In genomic region chr2:207313947-207314346, GRCh38 we compare ENCODE assay signal across 26 cellular contexts.
DNase-seq lines count a peak whose midpoint lies in the region; ATAC-seq, FAIRE-seq and TF ChIP-seq lines count a peak whose summit lies in the region.
"Had no signal": no experiment of that assay in that cellular context is flagged by ENCODE, and none has a peak within 500 bp of the region (broad histone marks: within the 10 kb centered on the region; RNA-seq: fewer than 3 reads in every experiment).

No MANE protein-coding gene starts in this region.

- POLR2A ChIA-PET in activated CD4-positive, alpha-beta T cell treated with anti-CD3 and anti-CD28 coated beads for 36 hours (lab: Charles Lee): no interaction called here
- POLR2A ChIA-PET in A549 (lab: Yijun Ruan, JAX): no interaction called here
- POLR2A ChIA-PET in activated CD4-positive, alpha-beta memory T cell treated with anti-CD3 and anti-CD28 coated beads for 36 hours (lab: Charles Lee): no interaction called here

- H3K4me3 ChIP-seq in A549: no peak overlapping the region
- H3K4me3 ChIP-seq: BLaER1 treated with 17β-estradiol and CSF1 and Interleukin-3, amounts not matched to agents 10 nM and 100 nM; GM12878; GM23338 had no signal

- H3K4me1 ChIP-seq in A549: peaks cover 56% of the 10 kb centered on the region

- H3K4me1 Mint-ChIP-seq in activated CD4-positive, alpha-beta T cell treated with anti-CD3 and anti-CD28 coated beads for 36 hours: peaks cover 46% of the 10 kb centered on the region
- H3K4me1 Mint-ChIP-seq in glutamatergic neuron (ENCODE audit: low read depth, unreplicated experiment): peaks cover 65% of the 10 kb centered on the region
- H3K4me1 Mint-ChIP-seq in activated CD4-positive, alpha-beta memory T cell treated with anti-CD3 and anti-CD28 coated beads for 36 hours (ENCODE audit: low read depth): peaks cover 42% of the 10 kb centered on the region

- TF ChIP-seq EP300 in A549 (IDR thresholded peaks at IDR 0.05): no peak

- FAIRE-seq in A549 (lab: Jason Lieb, UNC): no peak
- FAIRE-seq: A204.1, D721Med, GM12878, GM19239 had no signal

- DNase-seq in activated CD4-positive, alpha-beta T cell treated with anti-CD3 and anti-CD28 coated beads for 36 hours: no peak
- DNase-seq in activated CD4-positive, alpha-beta T cell treated with anti-CD3 and anti-CD28 coated beads for 1 hour: no peak
- DNase-seq in A549 (ENCODE audit: low read depth in 1 of 2, low spot score in 1 of 2) (no peak), NCI-H2227 treated with DMSO at 0.1 percent for 48 hours (lab: John Stamatoyannopoulos, UW) (peak; percentile 87), glutamatergic neuron (no peak), islet precursor cell (no peak)
- DNase-seq in activated CD4-positive, alpha-beta memory T cell treated with anti-CD3 and anti-CD28 coated beads for 36 hours: no peak
- DNase-seq: ACHN; AML-193; BE2C; CD4-positive, alpha-beta T cell; CD8-positive, alpha-beta memory T cell; DMS 273 treated with DMSO at 0.1 percent for 48 hours; DMS79; EL; GDM1; H9 had no signal

- no peak for ATAC-seq in activated CD4-positive, alpha-beta T cell treated with anti-CD3 and anti-CD28 coated beads for 36 hours
- no peak for ATAC-seq in A549
- ATAC-seq: GM12878, GM23338, HCT116 had no signal

- H3K4me2 ChIP-seq in A549: no peak overlapping the region
- H3K4me2 ChIP-seq: GM23338 had no signal

- no peak overlapping the region; a peak in 1 of 6 replicates for H3K27ac ChIP-seq in A549
- H3K27ac ChIP-seq: 22Rv1 had no signal

- WGBS in A549 (ENCODE audit: missing lambda C conversion rate): 92% methylated on average over 2 of the region's 2 CpGs

- intact Hi-C loops in activated CD4-positive, alpha-beta T cell treated with anti-CD3 and anti-CD28 coated beads for 36 hours (cut with DNase I, micrococcal nuclease): loop anchor here in 1 of 2 experiments (5.0 kb wide), 1 partner anchor 147 kb away; the partner anchor contains the start of gene KLF7
- intact Hi-C loops in activated CD4-positive, alpha-beta memory T cell treated with anti-CD3 and anti-CD28 coated beads for 36 hours (cut with micrococcal nuclease): loop anchor here (5.0 to 10.0 kb wide), 2 partner anchors 242 to 329 kb away; no protein-coding TSS in a partner anchor

- peak overlapping the region; percentile 10 for H3K27ac Mint-ChIP-seq in activated CD4-positive, alpha-beta T cell treated with anti-CD3 and anti-CD28 coated beads for 36 hours
- peak overlapping the region; percentile 53 for H3K27ac Mint-ChIP-seq in glutamatergic neuron (ENCODE audit: unreplicated experiment)
- H3K27ac Mint-ChIP-seq in activated CD4-positive, alpha-beta memory T cell treated with anti-CD3 and anti-CD28 coated beads for 36 hours: no peak overlapping the region
- H3K27ac Mint-ChIP-seq: CD4-positive, alpha-beta T cell; CD8-positive, alpha-beta memory T cell; GM23338; H9 had no signal

- TF ChIP-seq RAD21 in A549 (conservative IDR thresholded peaks at IDR 0.05 in 1 of 2, IDR thresholded peaks at IDR 0.05 in 1 of 2): no peak

- H3K4me3 Mint-ChIP-seq in activated CD4-positive, alpha-beta T cell treated with anti-CD3 and anti-CD28 coated beads for 36 hours: no peak overlapping the region
- no peak overlapping the region for H3K4me3 Mint-ChIP-seq in glutamatergic neuron (ENCODE audit: unreplicated experiment)
- no peak overlapping the region for H3K4me3 Mint-ChIP-seq in activated CD4-positive, alpha-beta memory T cell treated with anti-CD3 and anti-CD28 coated beads for 36 hours
- H3K4me3 Mint-ChIP-seq: CD14-positive monocyte; CD4-positive, alpha-beta T cell; CD8-positive, alpha-beta memory T cell; GM23338; H9 had no signal

- no peak for TF ChIP-seq CTCF in A549 (IDR thresholded peaks at IDR 0.05)
- no peak for TF ChIP-seq CTCF in glutamatergic neuron (IDR thresholded peaks at IDR 0.05; ENCODE audit: partially characterized antibody, unreplicated experiment)

- H3K9me3 ChIP-seq in A549: no peaks in the 10 kb centered on the region
- H3K9me3 ChIP-seq: BE2C; BLaER1 treated with 17β-estradiol and CSF1 and Interleukin-3, amounts not matched to agents 10 nM and 100 nM had no signal

- CTCF ChIA-PET in activated CD4-positive, alpha-beta T cell treated with anti-CD3 and anti-CD28 coated beads for 36 hours (lab: Charles Lee): interaction anchor here (1.4 kb wide), 1 partner anchor 25 kb away, joined by 3 read pairs; no protein-coding TSS in a partner anchor
- CTCF ChIA-PET in A549 (lab: Yijun Ruan, JAX): no interaction called here
- CTCF ChIA-PET in activated CD4-positive, alpha-beta memory T cell treated with anti-CD3 and anti-CD28 coated beads for 36 hours (lab: Charles Lee): interaction anchor here (0.6 to 1.3 kb wide), 2 partner anchors 171 to 513 kb away, joined by 3 to 4 read pairs; no protein-coding TSS in a partner anchor

- no peak for TF ChIP-seq POLR2A in A549 (IDR thresholded peaks at IDR 0.05; ENCODE audit: low read length)

- H3K9me3 Mint-ChIP-seq in activated CD4-positive, alpha-beta T cell treated with anti-CD3 and anti-CD28 coated beads for 36 hours (ENCODE audit: low read depth): no peaks in the 10 kb centered on the region
- H3K9me3 Mint-ChIP-seq in glutamatergic neuron (ENCODE audit: unreplicated experiment): peaks cover 25% of the 10 kb centered on the region
- H3K9me3 Mint-ChIP-seq in activated CD4-positive, alpha-beta memory T cell treated with anti-CD3 and anti-CD28 coated beads for 36 hours: no peaks in the 10 kb centered on the region
- H3K9me3 Mint-ChIP-seq: CD4-positive, alpha-beta T cell; CD8-positive, alpha-beta memory T cell; GM23338; H9 had no signal

- H3K27me3 Mint-ChIP-seq in activated CD4-positive, alpha-beta T cell treated with anti-CD3 and anti-CD28 coated beads for 36 hours: peaks cover 4% of the 10 kb centered on the region
- peaks cover 15% of the 10 kb centered on the region for H3K27me3 Mint-ChIP-seq in glutamatergic neuron (ENCODE audit: unreplicated experiment)
- no peaks in the 10 kb centered on the region for H3K27me3 Mint-ChIP-seq in activated CD4-positive, alpha-beta memory T cell treated with anti-CD3 and anti-CD28 coated beads for 36 hours
- H3K27me3 Mint-ChIP-seq: CD4-positive, alpha-beta T cell had no signal

- H3K36me3 Mint-ChIP-seq in activated CD4-positive, alpha-beta T cell treated with anti-CD3 and anti-CD28 coated beads for 36 hours (ENCODE audit: low read depth): peaks cover 3% of the 10 kb centered on the region
- no peaks in the 10 kb centered on the region for H3K36me3 Mint-ChIP-seq in glutamatergic neuron (ENCODE audit: unreplicated experiment)
- no peaks in the 10 kb centered on the region for H3K36me3 Mint-ChIP-seq in activated CD4-positive, alpha-beta memory T cell treated with anti-CD3 and anti-CD28 coated beads for 36 hours
- H3K36me3 Mint-ChIP-seq: CD14-positive monocyte had no signal

TF ChIP-seq in A549, 52 proteins besides CTCF, POLR2A, EP300 and RAD21:
- TF ChIP-seq MAFK (IDR thresholded peaks at IDR 0.05; ENCODE audit: partially characterized antibody) (peak; percentile 85), CBX2 (IDR thresholded peaks at IDR 0.05; ENCODE audit: borderline replicate concordance, low read depth) (no peak)
